ENCODE assay signal across 30 cellular contexts in genomic region chr3:25957026-25957425, GRCh38.
"Had no signal": no experiment of that assay in that cellular context is flagged by ENCODE, and none has a peak within 500 bp of the region (broad histone marks: within the 10 kb centered on the region; RNA-seq: fewer than 3 reads in every experiment).

No MANE protein-coding gene starts in this region.

- H3K9me3 Mint-ChIP-seq: activated B cell treated with CpG ODN at 0.5 μM for 24 hours; activated CD8-positive, alpha-beta T cell treated with anti-CD3 and anti-CD28 coated beads for 36 hours; activated naive CD4-positive, alpha-beta T cell treated with anti-CD3 and anti-CD28 coated beads for 36 hours; activated naive CD4-positive, alpha-beta T cell treated with anti-CD3 and anti-CD28 coated beads, Interleukin-2, amount 50 U/mL, for 24 hours; activated naive CD8-positive, alpha-beta T cell treated with anti-CD3 and anti-CD28 coated beads for 36 hours; activated naive CD8-positive, alpha-beta T cell treated with anti-CD3 and anti-CD28 coated beads, Interleukin-2, amount 50 U/mL, for 24 hours; activated T-cell treated with anti-CD3 and anti-CD28 coated beads, Interleukin-2, amount 50 U/mL, for 4 hours; activated T-helper 1 cell treated with anti-CD3 and anti-CD28 coated beads, Interleukin-12 subunit alpha, Interleukin-12 subunit beta, Interleukin-2, Interleukin-4 antibody, amounts not matched to agents 30 ng/mL and 10 ng/mL and 1 ng/mL, durations not matched to agents 14 hours and 24 hours and 36 hours; activated T-helper 2 cell treated with anti-CD3 and anti-CD28 coated beads, Interferon-gamma antibody, Interleukin-2, Interleukin-4, amounts not matched to agents 10 μg/mL and 5 μg/mL and 100 μg/mL, durations not matched to agents 14 hours and 24 hours and 36 hours; T-helper 2 cell treated with Interferon-gamma antibody and Interleukin-4, amounts not matched to agents 5 μg/mL and 100 μg/mL, for 36 hours had no signal

- H3K4me1 ChIP-seq: adrenal gland, body of pancreas, colonic mucosa, esophagus squamous epithelium had no signal

- H3K27me3 ChIP-seq: adrenal gland, body of pancreas, colonic mucosa, esophagus squamous epithelium had no signal

- DNase-seq: activated B cell treated with CpG ODN at 0.5 μM for 24 hours; activated CD4-positive, alpha-beta T cell treated with anti-CD3 and anti-CD28 coated beads for 48 hours; activated CD4-positive, alpha-beta T cell treated with anti-CD3 and anti-CD28 coated beads, Interleukin-2, amount 50 U/mL, for 1 hour; activated CD4-positive, alpha-beta T cell treated with anti-CD3 and anti-CD28 coated beads, Interleukin-2, amount 50 U/mL, for 48 hours; activated CD8-positive, alpha-beta memory T cell treated with anti-CD3 and anti-CD28 coated beads for 24 hours; activated CD8-positive, alpha-beta T cell treated with anti-CD3 and anti-CD28 coated beads for 36 hours; activated effector memory CD4-positive, alpha-beta T cell treated with anti-CD3 and anti-CD28 coated beads, Interleukin-2, amount 50 U/mL, for 16 hours; activated naive CD4-positive, alpha-beta T cell treated with anti-CD3 and anti-CD28 coated beads for 36 hours; activated naive CD8-positive, alpha-beta T cell treated with anti-CD3 and anti-CD28 coated beads for 36 hours; activated naive CD8-positive, alpha-beta T cell treated with anti-CD3 and anti-CD28 coated beads, Interleukin-2, amount 50 U/mL, for 24 hours; activated T-cell treated with anti-CD3 and anti-CD28 coated beads, Interleukin-2, amount 50 U/mL, for 4 hours; adrenal gland; amygdala; aorta; body of pancreas; central memory CD4-positive, alpha-beta T cell; cerebellar nuclear complex; colonic mucosa; effector CD8-positive, alpha-beta T cell; esophagus squamous epithelium; T-helper 1 cell; T-helper 17 cell; T1000; WERI-Rb-1 had no signal

- H3K4me3 ChIP-seq: adrenal gland, body of pancreas, colonic mucosa, esophagus squamous epithelium had no signal

- ATAC-seq: activated CD4-positive, CD25-positive, alpha-beta regulatory T cell treated with anti-CD3 and anti-CD28 coated beads, Interleukin-2, amount 50 U/mL, for 24 hours; activated CD8-positive, alpha-beta T cell treated with anti-CD3 and anti-CD28 coated beads for 36 hours; activated naive CD8-positive, alpha-beta T cell treated with anti-CD3 and anti-CD28 coated beads, Interleukin-2, amount 50 U/mL, for 24 hours; activated T-cell treated with anti-CD3 and anti-CD28 coated beads, Interleukin-2, amount 50 U/mL, for 4 hours; body of pancreas; T-helper 17 cell had no signal

- H3K27ac Mint-ChIP-seq: activated B cell treated with CpG ODN at 0.5 μM for 24 hours; activated CD8-positive, alpha-beta T cell treated with anti-CD3 and anti-CD28 coated beads for 36 hours; activated naive CD4-positive, alpha-beta T cell treated with anti-CD3 and anti-CD28 coated beads for 36 hours; activated naive CD4-positive, alpha-beta T cell treated with anti-CD3 and anti-CD28 coated beads, Interleukin-2, amount 50 U/mL, for 24 hours; activated naive CD8-positive, alpha-beta T cell treated with anti-CD3 and anti-CD28 coated beads for 36 hours; activated naive CD8-positive, alpha-beta T cell treated with anti-CD3 and anti-CD28 coated beads, Interleukin-2, amount 50 U/mL, for 24 hours; activated T-helper 1 cell treated with anti-CD3 and anti-CD28 coated beads, Interleukin-12 subunit alpha, Interleukin-12 subunit beta, Interleukin-2, Interleukin-4 antibody, amounts not matched to agents 30 ng/mL and 10 ng/mL and 1 ng/mL, durations not matched to agents 14 hours and 24 hours and 36 hours; activated T-helper 2 cell treated with anti-CD3 and anti-CD28 coated beads, Interferon-gamma antibody, Interleukin-2, Interleukin-4, amounts not matched to agents 10 μg/mL and 5 μg/mL and 100 μg/mL, durations not matched to agents 14 hours and 24 hours and 36 hours; T-helper 17 cell; T-helper 2 cell treated with Interferon-gamma antibody and Interleukin-4, amounts not matched to agents 5 μg/mL and 100 μg/mL, for 36 hours had no signal

- H3K27ac ChIP-seq: adrenal gland, body of pancreas, colonic mucosa, epithelial cell of prostate, esophagus squamous epithelium, WERI-Rb-1 had no signal

- H3K36me3 Mint-ChIP-seq: activated naive CD4-positive, alpha-beta T cell treated with anti-CD3 and anti-CD28 coated beads, Interleukin-2, amount 50 U/mL, for 24 hours; activated naive CD8-positive, alpha-beta T cell treated with anti-CD3 and anti-CD28 coated beads for 36 hours had no signal

- H3K4me3 Mint-ChIP-seq: activated B cell treated with CpG ODN at 0.5 μM for 24 hours; activated CD8-positive, alpha-beta T cell treated with anti-CD3 and anti-CD28 coated beads for 36 hours; activated naive CD4-positive, alpha-beta T cell treated with anti-CD3 and anti-CD28 coated beads for 36 hours; activated naive CD4-positive, alpha-beta T cell treated with anti-CD3 and anti-CD28 coated beads, Interleukin-2, amount 50 U/mL, for 24 hours; activated naive CD8-positive, alpha-beta T cell treated with anti-CD3 and anti-CD28 coated beads for 36 hours; activated naive CD8-positive, alpha-beta T cell treated with anti-CD3 and anti-CD28 coated beads, Interleukin-2, amount 50 U/mL, for 24 hours; activated T-cell treated with anti-CD3 and anti-CD28 coated beads, Interleukin-2, amount 50 U/mL, for 4 hours; activated T-helper 1 cell treated with anti-CD3 and anti-CD28 coated beads, Interleukin-12 subunit alpha, Interleukin-12 subunit beta, Interleukin-2, Interleukin-4 antibody, amounts not matched to agents 30 ng/mL and 10 ng/mL and 1 ng/mL, durations not matched to agents 14 hours and 24 hours and 36 hours; T-helper 17 cell; T-helper 2 cell treated with Interferon-gamma antibody and Interleukin-4, amounts not matched to agents 5 μg/mL and 100 μg/mL, for 36 hours had no signal

- H3K36me3 ChIP-seq: adrenal gland, colonic mucosa, esophagus squamous epithelium, WERI-Rb-1 had no signal

- H3K27me3 Mint-ChIP-seq: activated B cell treated with CpG ODN at 0.5 μM for 24 hours; activated naive CD8-positive, alpha-beta T cell treated with anti-CD3 and anti-CD28 coated beads for 36 hours had no signal

- H3K9me3 ChIP-seq: adrenal gland, body of pancreas, colonic mucosa, esophagus squamous epithelium had no signal

- H3K4me1 Mint-ChIP-seq: activated B cell treated with CpG ODN at 0.5 μM for 24 hours; activated naive CD4-positive, alpha-beta T cell treated with anti-CD3 and anti-CD28 coated beads, Interleukin-2, amount 50 U/mL, for 24 hours; activated naive CD8-positive, alpha-beta T cell treated with anti-CD3 and anti-CD28 coated beads for 36 hours; activated naive CD8-positive, alpha-beta T cell treated with anti-CD3 and anti-CD28 coated beads, Interleukin-2, amount 50 U/mL, for 24 hours; T-helper 17 cell had no signal
